22 cellular contexts compared by ENCODE assay signal in genomic region chr1:25088180-25088701, GRCh38.
DNase-seq lines count a peak whose midpoint lies in the region; ATAC-seq and TF ChIP-seq lines count a peak whose summit lies in the region.
"Had no signal": no experiment of that assay in that cellular context is flagged by ENCODE, and none has a peak within 500 bp of the region (broad histone marks: within the 10 kb centered on the region; RNA-seq: fewer than 3 reads in every experiment).

No MANE protein-coding gene starts in this region.

- TF ChIP-seq CTCF in DND-41 (IDR thresholded peaks at IDR 0.05; ENCODE audit: borderline replicate concordance, extremely low read depth, low read length, poor library complexity, severe bottlenecking) (no peak), spleen (IDR thresholded peaks at IDR 0.05 in 8 of 11, conservative IDR thresholded peaks at IDR 0.05 in 3 of 11) (no peak), WTC11 (IDR thresholded peaks at IDR 0.05) (no peak)

- H3K4me1 ChIP-seq in BLaER1: peaks cover 57% of the 10 kb centered on the region
- no peaks in the 10 kb centered on the region for H3K4me1 ChIP-seq in DND-41 (ENCODE audit: insufficient read depth, low read length)
- no peaks in the 10 kb centered on the region for H3K4me1 ChIP-seq in spleen
- H3K4me1 ChIP-seq: BE2C, Caco-2, HAP-1 had no signal

- CTCF ChIA-PET in WTC11 (lab: Charles Lee): no interaction called here

- H2AFZ ChIP-seq in DND-41 (ENCODE audit: low read depth, low read length): no peak overlapping the region

- H4K20me1 ChIP-seq in BLaER1 (no peaks in the 10 kb centered on the region), DND-41 (ENCODE audit: insufficient read depth, low read length) (no peaks in the 10 kb centered on the region)

- H3K9me3 ChIP-seq in BLaER1 (no peaks in the 10 kb centered on the region), DND-41 (ENCODE audit: insufficient read depth, low read length, severe bottlenecking) (no peaks in the 10 kb centered on the region), spleen (no peaks in the 10 kb centered on the region)
- H3K9me3 ChIP-seq: A549, BE2C, Caco-2, HAP-1 had no signal

- H3K27ac ChIP-seq in BLaER1: peak overlapping the region; percentile 59
- no peak overlapping the region for H3K27ac ChIP-seq in DND-41 (ENCODE audit: low read length)
- H3K27ac ChIP-seq in spleen: no peak overlapping the region
- H3K27ac ChIP-seq: A549, C4-2B had no signal

- no peak for TF ChIP-seq POLR2A in spleen (IDR thresholded peaks at IDR 0.05)

- H3K4me2 ChIP-seq in BLaER1 (peak overlapping the region; percentile 81), DND-41 (ENCODE audit: insufficient read depth, low read length) (no peak overlapping the region)
- H3K4me2 ChIP-seq: A549 had no signal

- POLR2A ChIA-PET in WTC11 (lab: Charles Lee): no interaction called here

- H3K27ac Mint-ChIP-seq in immature natural killer cell: peak overlapping the region in 1 of 6 donors; percentile 7
- no peak overlapping the region for H3K27ac Mint-ChIP-seq in WTC11
- H3K27ac Mint-ChIP-seq: CD4-positive, CD25-positive, alpha-beta regulatory T cell; CD8-positive, alpha-beta T cell had no signal

- ATAC-seq in DND-41 (ENCODE audit: insufficient read depth, low read depth) (peak; percentile 65), WTC11 (no peak)
- ATAC-seq: A549; CD8-positive, alpha-beta T cell; GM12878 had no signal

- H3K36me3 Mint-ChIP-seq in immature natural killer cell (peaks cover 0 to 3% (median 0%) of the 10 kb centered on the region in 3 donors), WTC11 (no peaks in the 10 kb centered on the region)
- H3K36me3 Mint-ChIP-seq: CD4-positive, CD25-positive, alpha-beta regulatory T cell; CD8-positive, alpha-beta T cell had no signal

- DNase-seq in DND-41 (peak; percentile 45), MV-4-11 (lab: John Stamatoyannopoulos, UW) (peak; percentile 34), spleen (peak; percentile 52), GM19240 (ENCODE audit: insufficient read length, low spot score) (no peak), immature natural killer cell (no peak), WTC11 (ENCODE audit: low spot score) (no peak)
- DNase-seq: 8988T; ACHN; AML-193; BE2C; Caco-2; CD4-positive, CD25-positive, alpha-beta regulatory T cell; CD8-positive, alpha-beta T cell; DMS153; EL; GDM1; GOT3 had no signal

- intact Hi-C loops in spleen (cut with DNase I; ENCODE audit: low total_unique reads): no loop called here

- no peaks in the 10 kb centered on the region for H3K79me2 ChIP-seq in DND-41 (ENCODE audit: insufficient read depth, low read length)

- no peaks in the 10 kb centered on the region for H3K9me3 Mint-ChIP-seq in immature natural killer cell
- no peaks in the 10 kb centered on the region for H3K9me3 Mint-ChIP-seq in WTC11
- H3K9me3 Mint-ChIP-seq: CD4-positive, CD25-positive, alpha-beta regulatory T cell; CD8-positive, alpha-beta T cell had no signal

- H3K27me3 Mint-ChIP-seq in immature natural killer cell (ENCODE audit: low read depth in 3 of 3) (peaks cover 12 to 19% (median 19%) of the 10 kb centered on the region in 3 donors), WTC11 (ENCODE audit: low read depth) (no peaks in the 10 kb centered on the region)

- 29 to 49% (median 37%) methylated on average over 4 to 6 of the region's 6 CpGs for WGBS in spleen, 5 donors

- H3K4me1 Mint-ChIP-seq in immature natural killer cell (peaks cover 0 to 7% of the 10 kb centered on the region in 2 donors), WTC11 (0 out of 2 replicates have a peak, but pooled peaks cover 3% of the 10 kb centered on the region)
- H3K4me1 Mint-ChIP-seq: CD4-positive, CD25-positive, alpha-beta regulatory T cell had no signal

- no peak overlapping the region for H3K9ac ChIP-seq in BLaER1
- H3K9ac ChIP-seq in DND-41 (ENCODE audit: low read depth, low read length): no peak overlapping the region

- H3K36me3 ChIP-seq in BLaER1 (no peaks in the 10 kb centered on the region), DND-41 (ENCODE audit: insufficient read depth, low read length) (no peaks in the 10 kb centered on the region), spleen (no peaks in the 10 kb centered on the region)
- H3K36me3 ChIP-seq: BE2C, HAP-1 had no signal

- H3K4me3 Mint-ChIP-seq in immature natural killer cell: no peak overlapping the region
- H3K4me3 Mint-ChIP-seq in WTC11: no peak overlapping the region
- H3K4me3 Mint-ChIP-seq: CD4-positive, CD25-positive, alpha-beta regulatory T cell; CD8-positive, alpha-beta T cell had no signal

- no peak overlapping the region for H3K4me3 ChIP-seq in BLaER1
- H3K4me3 ChIP-seq in DND-41 (ENCODE audit: low read depth in 1 of 2, low read length in 2 of 2): no peak overlapping the region
- no peak overlapping the region for H3K4me3 ChIP-seq in spleen
- H3K4me3 ChIP-seq: A549, GM12878, HAP-1 had no signal

- H3K27me3 ChIP-seq in BLaER1: no peaks in the 10 kb centered on the region
- H3K27me3 ChIP-seq in DND-41 (ENCODE audit: insufficient read depth, low read length, poor library complexity): peaks cover 5% of the 10 kb centered on the region
- peaks cover 0 to 29% (median 0%) of the 10 kb centered on the region in 7 donors for H3K27me3 ChIP-seq in spleen (replicated peaks in 1 of 7)
- H3K27me3 ChIP-seq: BE2C had no signal

TF ChIP-seq in WTC11, 78 proteins besides CTCF, POLR2A, EP300 and RAD21:
- no peak for TF ChIP-seq AR (CRISPR knock-in tag; IDR thresholded peaks at IDR 0.05)
- no peak for TF ChIP-seq IRF2 (CRISPR knock-in tag; IDR thresholded peaks at IDR 0.05; ENCODE audit: borderline replicate concordance, low read depth)
- TF ChIP-seq FOXP1 (CRISPR knock-in tag; IDR thresholded peaks at IDR 0.05; ENCODE audit: borderline replicate concordance): no peak
- TF ChIP-seq FOXJ3 (CRISPR knock-in tag; IDR thresholded peaks at IDR 0.05; ENCODE audit: borderline replicate concordance): no peak

Comparison
In these comparisons a context has a peak if more than half of its experiments do, and no peak if none do; other contexts are left out.
1. DNase-seq: peak in DND-41 (single experiment), MV-4-11 (single experiment) and spleen (single experiment); none in GM19240 (single experiment), immature natural killer cell (0 of 3) and WTC11 (single experiment).